ENCODE assay signal across 16 cellular contexts in the genomic region with DNA sequence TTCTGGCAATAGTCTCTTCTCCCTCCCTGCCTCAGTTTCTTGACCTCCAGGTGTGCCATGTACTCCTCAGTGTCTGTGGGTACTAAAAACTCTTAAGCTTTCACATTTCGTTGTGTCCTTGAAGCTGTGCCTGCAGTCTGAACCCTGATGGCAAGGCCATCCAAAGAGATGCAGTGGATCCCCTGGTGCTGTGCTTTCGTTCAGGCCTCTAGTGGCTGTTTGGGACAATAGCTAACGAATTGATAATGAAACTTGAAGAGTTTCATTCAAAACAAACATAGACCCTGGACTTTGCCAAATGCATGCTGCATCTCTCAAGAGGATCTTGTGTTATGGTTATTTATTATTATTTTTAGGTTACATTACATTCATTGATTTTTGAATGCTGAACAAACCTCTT.
DNase-seq lines count a peak whose midpoint lies in the region; ATAC-seq and TF ChIP-seq lines count a peak whose summit lies in the region.
"Had no signal": no experiment of that assay in that cellular context is flagged by ENCODE, and none has a peak within 500 bp of the region (broad histone marks: within the 10 kb centered on the region; RNA-seq: fewer than 3 reads in every experiment).

No MANE protein-coding gene starts in this region.

- DNase-seq in RPMI7951 (ENCODE audit: low read depth): peak; percentile 26
- DNase-seq in progenitor cell of endocrine pancreas (ENCODE audit: low spot score, unreplicated experiment): no peak
- DNase-seq in GM19238 (ENCODE audit: insufficient read length, low spot score): no peak
- no peak for DNase-seq in hippocampal formation (lab: John Stamatoyannopoulos, UW)
- no peak for DNase-seq in breast epithelium (ENCODE audit: low spot score in 2 of 2)
- DNase-seq: activated CD8-positive, alpha-beta memory T cell treated with anti-CD3 and anti-CD28 coated beads for 24 hours; AML-193; dorsolateral prefrontal cortex; NCI-H1694 treated with DMSO at 0.1 percent for 48 hours; SHP77 treated with DMSO at 0.1 percent for 48 hours; thyroid gland had no signal

- intact Hi-C loops in breast epithelium (cut with DNase I; ENCODE audit: low total_unique reads): no loop called here

- no peaks in the 10 kb centered on the region for H3K9me3 Mint-ChIP-seq in progenitor cell of endocrine pancreas (ENCODE audit: low read depth)
- H3K9me3 Mint-ChIP-seq: nephron; T-helper 1 cell treated with Interleukin-12 subunit alpha and Interleukin-12 subunit beta and Interleukin-4 antibody, amounts not matched to agents 30 μg/mL and 1 μg/mL, for 36 hours had no signal

- no peaks in the 10 kb centered on the region for H3K27me3 ChIP-seq in breast epithelium
- H3K27me3 ChIP-seq: dorsolateral prefrontal cortex, thyroid gland had no signal

- TF ChIP-seq CTCF in progenitor cell of endocrine pancreas (IDR thresholded peaks at IDR 0.05; ENCODE audit: unreplicated experiment) (peak; percentile 15), breast epithelium (IDR thresholded peaks at IDR 0.05) (no peak)

- no peaks in the 10 kb centered on the region for H3K4me1 ChIP-seq in breast epithelium
- H3K4me1 ChIP-seq: thyroid gland had no signal

- no peak overlapping the region for H3K4me3 Mint-ChIP-seq in progenitor cell of endocrine pancreas (ENCODE audit: low read depth)
- H3K4me3 Mint-ChIP-seq: nephron; stimulated activated memory B cell treated with anti-CD40 and anti-IgM and Interleukin-4, amounts not matched to agents 10 μg/mL and 1 μg/mL and 100 μg/mL, for 72 hours; T-helper 1 cell treated with Interleukin-12 subunit alpha and Interleukin-12 subunit beta and Interleukin-4 antibody, amounts not matched to agents 30 μg/mL and 1 μg/mL, for 36 hours had no signal

- H3K36me3 ChIP-seq in breast epithelium: no peaks in the 10 kb centered on the region
- H3K36me3 ChIP-seq: thyroid gland had no signal

- H3K36me3 Mint-ChIP-seq in progenitor cell of endocrine pancreas (ENCODE audit: insufficient read depth): no peaks in the 10 kb centered on the region
- H3K36me3 Mint-ChIP-seq: stimulated activated memory B cell treated with anti-CD40 and anti-IgM and Interleukin-4, amounts not matched to agents 10 μg/mL and 1 μg/mL and 100 μg/mL, for 72 hours had no signal

- H3K27ac Mint-ChIP-seq in progenitor cell of endocrine pancreas: no peak overlapping the region
- H3K27ac Mint-ChIP-seq: nephron; stimulated activated memory B cell treated with anti-CD40 and anti-IgM and Interleukin-4, amounts not matched to agents 10 μg/mL and 1 μg/mL and 100 μg/mL, for 72 hours; T-helper 1 cell treated with Interleukin-12 subunit alpha and Interleukin-12 subunit beta and Interleukin-4 antibody, amounts not matched to agents 30 μg/mL and 1 μg/mL, for 36 hours had no signal

- H3K4me3 ChIP-seq in breast epithelium: no peak overlapping the region
- H3K4me3 ChIP-seq: dorsolateral prefrontal cortex, thyroid gland had no signal

- H3K27me3 Mint-ChIP-seq in progenitor cell of endocrine pancreas: no peaks in the 10 kb centered on the region
- H3K27me3 Mint-ChIP-seq: stimulated activated memory B cell treated with anti-CD40 and anti-IgM and Interleukin-4, amounts not matched to agents 10 μg/mL and 1 μg/mL and 100 μg/mL, for 72 hours had no signal

- H3K4me1 Mint-ChIP-seq in progenitor cell of endocrine pancreas (ENCODE audit: low read depth): peaks cover 3% of the 10 kb centered on the region
- H3K4me1 Mint-ChIP-seq: nephron; stimulated activated memory B cell treated with anti-CD40 and anti-IgM and Interleukin-4, amounts not matched to agents 10 μg/mL and 1 μg/mL and 100 μg/mL, for 72 hours had no signal

- no peaks in the 10 kb centered on the region for H3K9me3 ChIP-seq in breast epithelium
- H3K9me3 ChIP-seq: thyroid gland had no signal

- peak; percentile 63 for ATAC-seq in GM18909 (IDR thresholded peaks at IDR 0.05; ENCODE audit: poor library complexity, unreplicated experiment)
- ATAC-seq in HG02870 (IDR thresholded peaks at IDR 0.05; ENCODE audit: unreplicated experiment): peak; percentile 71
- ATAC-seq: stimulated activated memory B cell treated with anti-CD40 and anti-IgM and Interleukin-4, amounts not matched to agents 10 μg/mL and 1 μg/mL and 100 μg/mL, for 72 hours had no signal

- no peak overlapping the region for H3K27ac ChIP-seq in breast epithelium
- H3K27ac ChIP-seq: dorsolateral prefrontal cortex, thyroid gland had no signal

- no peak for TF ChIP-seq POLR2A in breast epithelium (IDR thresholded peaks at IDR 0.05)
